Comparison of ENCODE assay signal across 25 cellular contexts in genomic region chr2:7368211-7368610, GRCh38.
DNase-seq lines count a peak whose midpoint lies in the region; ATAC-seq, FAIRE-seq and TF ChIP-seq lines count a peak whose summit lies in the region.
"Had no signal": no experiment of that assay in that cellular context is flagged by ENCODE, and none has a peak within 500 bp of the region (broad histone marks: within the 10 kb centered on the region; RNA-seq: fewer than 3 reads in every experiment).

No MANE protein-coding gene starts in this region.

- H2AFZ ChIP-seq in HepG2 (ENCODE audit: low read length): no peak overlapping the region

- in situ Hi-C loops in HepG2 (cut with HindIII; ENCODE audit: extremely low pct_ligation_motif_present, low pct_unique_long_range_greater_than_20kb): no loop called here

- WGBS in HepG2 (ENCODE audit: low lambda C conversion rate): 40% methylated on average over 1 of the region's 1 CpG
- 61% methylated on average over 1 of the region's 1 CpG for WGBS in right lobe of liver (ENCODE audit: insufficient coverage, low coverage, low lambda C conversion rate, missing lambda C conversion rate)

- peaks cover 5% of the 10 kb centered on the region; the same call in 1 of the 2 replicates for H3K27me3 Mint-ChIP-seq in WTC11 (ENCODE audit: low read depth)
- peaks cover 2% of the 10 kb centered on the region for H3K27me3 Mint-ChIP-seq in activated CD4-positive, alpha-beta T cell treated with anti-CD3 and anti-CD28 coated beads, Interleukin-2, amount 10 ng/mL, durations not matched to agents 7 days and 5 days
- H3K27me3 Mint-ChIP-seq: CD4-positive, CD25-positive, alpha-beta regulatory T cell had no signal

- H3K4me1 ChIP-seq in HepG2 (ENCODE audit: insufficient read depth, low read length): no peaks in the 10 kb centered on the region
- H3K4me1 ChIP-seq in right lobe of liver: no peaks in the 10 kb centered on the region
- H3K4me1 ChIP-seq: BE2C had no signal

- peaks cover 23% of the 10 kb centered on the region for H3K9me3 Mint-ChIP-seq in WTC11
- peaks cover 4% of the 10 kb centered on the region for H3K9me3 Mint-ChIP-seq in activated CD4-positive, alpha-beta T cell treated with anti-CD3 and anti-CD28 coated beads, Interleukin-2, amount 10 ng/mL, durations not matched to agents 7 days and 5 days

- no peak for FAIRE-seq in HepG2 (lab: Jason Lieb, UNC)
- FAIRE-seq: GM12878, GM12892, GM18507 had no signal

- no peaks in the 10 kb centered on the region for H3K4me1 Mint-ChIP-seq in WTC11
- no peaks in the 10 kb centered on the region for H3K4me1 Mint-ChIP-seq in activated CD4-positive, alpha-beta T cell treated with anti-CD3 and anti-CD28 coated beads, Interleukin-2, amount 10 ng/mL, durations not matched to agents 7 days and 5 days
- H3K4me1 Mint-ChIP-seq: CD14-positive monocyte; CD4-positive, alpha-beta memory T cell; CD4-positive, CD25-positive, alpha-beta regulatory T cell; CD8-positive, alpha-beta memory T cell had no signal

- TF ChIP-seq CTCF in HepG2 (CRISPR knock-in tag; IDR thresholded peaks at IDR 0.05) (no peak), right lobe of liver (IDR thresholded peaks at IDR 0.05) (no peak), WTC11 (IDR thresholded peaks at IDR 0.05) (no peak)

- no TSS peak for BruUV-seq in HepG2 (replicated peaks; lab: Mats Ljungman, UMichigan)

- TF ChIP-seq POLR2A in HepG2 (IDR thresholded peaks at IDR 0.05; ENCODE audit: insufficient read depth in 1 of 2, low read depth in 2 of 2, low read length in 2 of 2) (no peak), right lobe of liver (IDR thresholded peaks at IDR 0.05) (no peak)

- POLR2A ChIA-PET in HepG2 (lab: Yijun Ruan, JAX): no interaction called here
- POLR2A ChIA-PET in WTC11 (lab: Charles Lee): no interaction called here
- POLR2A ChIA-PET in activated CD4-positive, alpha-beta T cell treated with anti-CD3 and anti-CD28 coated beads, Interleukin-2, amount 10 ng/mL, durations not matched to agents 7 days and 5 days (lab: Charles Lee): no interaction called here

- H3K4me3 ChIP-seq in HepG2 (replicated peaks in 1 of 3; ENCODE audit: insufficient read depth in 1 of 3, low read depth in 2 of 3, low read length in 3 of 3) (no peak overlapping the region; a peak in 1 of 6 replicates), right lobe of liver (no peak overlapping the region), MG63 (no peak overlapping the region)
- H3K4me3 ChIP-seq: BLaER1, GM12878 had no signal

- no peak overlapping the region for H3K27ac Mint-ChIP-seq in WTC11
- H3K27ac Mint-ChIP-seq in activated CD4-positive, alpha-beta T cell treated with anti-CD3 and anti-CD28 coated beads, Interleukin-2, amount 10 ng/mL, durations not matched to agents 7 days and 5 days: no peak overlapping the region
- H3K27ac Mint-ChIP-seq: CD14-positive monocyte; CD4-positive, alpha-beta memory T cell; CD4-positive, CD25-positive, alpha-beta regulatory T cell; CD8-positive, alpha-beta memory T cell had no signal

- H3K27ac ChIP-seq in HepG2 (ENCODE audit: extremely low read length, insufficient read depth, low read length) (no peak overlapping the region), right lobe of liver (no peak overlapping the region)
- H3K27ac ChIP-seq: 22Rv1, BLaER1 had no signal

- no peak overlapping the region for H3K4me2 ChIP-seq in HepG2 (ENCODE audit: low read depth, low read length)
- H3K4me2 ChIP-seq: BLaER1 had no signal

- TF ChIP-seq RAD21 in HepG2 (CRISPR knock-in tag; IDR thresholded peaks at IDR 0.05): no peak

- DNase-seq in HepG2 (ENCODE audit: low spot score) (no peak), right lobe of liver (no peak), WTC11 (ENCODE audit: low spot score) (no peak), MG63 (no peak)
- DNase-seq in activated CD4-positive, alpha-beta T cell treated with anti-CD3 and anti-CD28 coated beads, Interleukin-2, amount 10 ng/mL, durations not matched to agents 7 days and 5 days: no peak
- DNase-seq: ACHN; BE2C; C1 segment of cervical spinal cord; CD4-positive, alpha-beta memory T cell; CD4-positive, CD25-positive, alpha-beta regulatory T cell; CD8-positive, alpha-beta memory T cell; COR-L47; DMS 273 treated with DMSO at 0.1 percent for 48 hours; DMS153; DMS53; DMS79; DND-41; EL; GDM1 had no signal

- H3K79me2 ChIP-seq in HepG2 (ENCODE audit: insufficient read depth, low read length): no peaks in the 10 kb centered on the region

- H3K36me3 ChIP-seq in HepG2 (replicated peaks in 1 of 2; ENCODE audit: control insufficient read depth in 1 of 2, insufficient read depth in 2 of 2, low read length in 2 of 2): no peaks in the 10 kb centered on the region
- H3K36me3 ChIP-seq in right lobe of liver: no peaks in the 10 kb centered on the region
- no peaks in the 10 kb centered on the region for H3K36me3 ChIP-seq in MG63
- H3K36me3 ChIP-seq: BE2C, BLaER1 had no signal

- no peaks in the 10 kb centered on the region for H4K20me1 ChIP-seq in HepG2 (ENCODE audit: insufficient read depth, low read length)
- H4K20me1 ChIP-seq: BLaER1 had no signal

- H3K4me3 Mint-ChIP-seq in WTC11: no peak overlapping the region
- no peak overlapping the region for H3K4me3 Mint-ChIP-seq in activated CD4-positive, alpha-beta T cell treated with anti-CD3 and anti-CD28 coated beads, Interleukin-2, amount 10 ng/mL, durations not matched to agents 7 days and 5 days
- H3K4me3 Mint-ChIP-seq: CD14-positive monocyte; CD4-positive, alpha-beta memory T cell; CD4-positive, CD25-positive, alpha-beta regulatory T cell; CD8-positive, alpha-beta memory T cell had no signal

- CTCF ChIA-PET in HepG2 (lab: Yijun Ruan, JAX; ENCODE audit: low intra/inter-chr PET ratio, low total read pairs): no interaction called here
- CTCF ChIA-PET in WTC11 (lab: Charles Lee): no interaction called here
- CTCF ChIA-PET in activated CD4-positive, alpha-beta T cell treated with anti-CD3 and anti-CD28 coated beads, Interleukin-2, amount 10 ng/mL, durations not matched to agents 7 days and 5 days (lab: Charles Lee): no interaction called here

- ATAC-seq in HepG2 (no peak), right lobe of liver (no peak), WTC11 (no peak)
- ATAC-seq: GM12878 had no signal

- TF ChIP-seq EP300 in HepG2 (IDR thresholded peaks at IDR 0.05; ENCODE audit: low read depth in 2 of 2, low read length in 2 of 2) (no peak), HepG2 (CRISPR knock-in tag; IDR thresholded peaks at IDR 0.05; ENCODE audit: borderline replicate concordance) (no peak)

- H3K9me3 ChIP-seq in HepG2 (ENCODE audit: low read length) (peaks cover 17% of the 10 kb centered on the region), right lobe of liver (peaks cover 0 to 13% (median 0%) of the 10 kb centered on the region in 4 donors), MG63 (peaks cover 2% of the 10 kb centered on the region; the same call in 1 of the 2 replicates)
- H3K9me3 ChIP-seq: BE2C had no signal

- H3K36me3 Mint-ChIP-seq in WTC11: peaks cover 10% of the 10 kb centered on the region
- H3K36me3 Mint-ChIP-seq in activated CD4-positive, alpha-beta T cell treated with anti-CD3 and anti-CD28 coated beads, Interleukin-2, amount 10 ng/mL, durations not matched to agents 7 days and 5 days (ENCODE audit: low read depth): no peaks in the 10 kb centered on the region
- H3K36me3 Mint-ChIP-seq: CD14-positive monocyte; CD4-positive, CD25-positive, alpha-beta regulatory T cell had no signal

- intact Hi-C loops in HepG2 (cut with micrococcal nuclease; ENCODE audit: unreplicated experiment): no loop called here
- intact Hi-C loops in right lobe of liver (cut with DNase I): no loop called here

- H3K9ac ChIP-seq in HepG2 (ENCODE audit: insufficient read depth, low read depth, low read length): no peak overlapping the region
- H3K9ac ChIP-seq: BLaER1 had no signal

- no peaks in the 10 kb centered on the region for H3K27me3 ChIP-seq in HepG2 (ENCODE audit: control insufficient read depth in 1 of 2, insufficient read depth in 2 of 2, low read length in 2 of 2)
- H3K27me3 ChIP-seq in right lobe of liver: no peaks in the 10 kb centered on the region
- no peaks in the 10 kb centered on the region for H3K27me3 ChIP-seq in MG63
- H3K27me3 ChIP-seq: BE2C, BLaER1 had no signal

TF ChIP-seq in HepG2, 621 proteins besides CTCF, POLR2A, EP300 and RAD21 (continues in another document):
- TF ChIP-seq MAFK (conservative IDR thresholded peaks at IDR 0.05 in 1 of 2, IDR thresholded peaks at IDR 0.05 in 1 of 2; ENCODE audit: low read length in 2 of 2) (peak; percentile 58 to 73; a peak in 3 of 4 replicates), MAFF (IDR thresholded peaks at IDR 0.05; ENCODE audit: low read depth, low read length) (peak; percentile 47; the same call in 1 of the 2 replicates), MTF1 (CRISPR knock-in tag; IDR thresholded peaks at IDR 0.05) (no peak)

TF ChIP-seq in WTC11, 78 proteins besides CTCF, POLR2A, EP300 and RAD21:
- TF ChIP-seq, protein P1, sequence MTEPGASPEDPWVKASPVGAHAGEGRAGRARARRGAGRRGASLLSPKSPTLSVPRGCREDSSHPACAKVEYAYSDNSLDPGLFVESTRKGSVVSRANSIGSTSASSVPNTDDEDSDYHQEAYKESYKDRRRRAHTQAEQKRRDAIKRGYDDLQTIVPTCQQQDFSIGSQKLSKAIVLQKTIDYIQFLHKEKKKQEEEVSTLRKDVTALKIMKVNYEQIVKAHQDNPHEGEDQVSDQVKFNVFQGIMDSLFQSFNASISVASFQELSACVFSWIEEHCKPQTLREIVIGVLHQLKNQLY (CRISPR knock-in tag; IDR thresholded peaks at IDR 0.05): no peak
- TF ChIP-seq, protein P2, sequence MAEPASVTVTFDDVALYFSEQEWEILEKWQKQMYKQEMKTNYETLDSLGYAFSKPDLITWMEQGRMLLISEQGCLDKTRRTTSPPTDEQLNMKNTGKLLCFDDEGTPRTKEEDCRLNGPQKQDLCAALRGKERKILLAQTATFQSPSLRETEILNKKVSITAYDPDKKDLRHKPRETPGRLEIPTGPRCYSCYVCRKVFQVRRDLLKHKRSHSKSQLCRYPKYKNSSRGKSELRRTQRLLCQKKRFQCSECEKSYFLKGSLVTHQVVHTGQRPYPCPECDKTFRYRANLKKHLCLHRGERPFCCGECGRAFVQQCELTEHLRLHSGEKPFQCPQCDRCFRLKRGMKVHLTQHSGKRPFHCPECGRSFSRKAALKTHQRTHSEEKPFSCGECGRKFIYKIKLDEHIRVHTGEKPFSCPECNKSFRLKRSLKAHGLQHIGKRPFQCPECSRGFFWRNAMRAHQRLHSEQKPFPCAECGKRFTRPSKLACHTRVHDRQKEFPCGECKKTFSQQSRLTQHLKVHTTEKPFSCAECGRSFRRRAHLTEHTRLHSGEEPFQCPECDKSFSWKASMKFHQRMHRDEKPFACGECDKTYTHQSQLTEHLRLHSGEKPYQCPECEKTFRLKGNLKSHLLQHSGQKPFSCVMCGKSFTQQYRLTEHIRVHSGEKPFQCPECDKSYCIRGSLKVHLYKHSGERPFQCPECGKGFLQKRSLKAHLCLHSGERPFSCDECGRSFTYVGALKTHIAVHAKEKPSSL (CRISPR knock-in tag; conservative IDR thresholded peaks at IDR 0.05): no peak
- 0 out of 2 replicates have a peak, but pooled peaks have one; percentile 4 for TF ChIP-seq GTF2I (CRISPR knock-in tag; conservative IDR thresholded peaks at IDR 0.05)
